Comparison of ENCODE assay signal across 8 cellular contexts in genomic region chr17:40121886-40122465, GRCh38. TPM values are rescaled to one million over a fixed set of nuclear protein-coding genes. Genes with fewer than 3 reads are reported as not detected.
DNase-seq lines count a peak whose midpoint lies in the region; ATAC-seq and TF ChIP-seq lines count a peak whose summit lies in the region.

A gene with protein sequence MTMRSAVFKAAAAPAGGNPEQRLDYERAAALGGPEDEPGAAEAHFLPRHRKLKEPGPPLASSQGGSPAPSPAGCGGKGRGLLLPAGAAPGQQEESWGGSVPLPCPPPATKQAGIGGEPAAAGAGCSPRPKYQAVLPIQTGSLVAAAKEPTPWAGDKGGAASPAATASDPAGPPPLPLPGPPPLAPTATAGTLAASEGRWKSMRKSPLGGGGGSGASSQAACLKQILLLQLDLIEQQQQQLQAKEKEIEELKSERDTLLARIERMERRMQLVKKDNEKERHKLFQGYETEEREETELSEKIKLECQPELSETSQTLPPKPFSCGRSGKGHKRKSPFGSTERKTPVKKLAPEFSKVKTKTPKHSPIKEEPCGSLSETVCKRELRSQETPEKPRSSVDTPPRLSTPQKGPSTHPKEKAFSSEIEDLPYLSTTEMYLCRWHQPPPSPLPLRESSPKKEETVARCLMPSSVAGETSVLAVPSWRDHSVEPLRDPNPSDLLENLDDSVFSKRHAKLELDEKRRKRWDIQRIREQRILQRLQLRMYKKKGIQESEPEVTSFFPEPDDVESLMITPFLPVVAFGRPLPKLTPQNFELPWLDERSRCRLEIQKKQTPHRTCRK (plus strand): TSS chr17:40121971. CDS start chr17:40122613, 642 bp downstream.

- H3K4me2 ChIP-seq in MM.1S (ENCODE audit: low read depth, low read length), result peak within 1 kb of the TSS; percentile 82
- peak within 1 kb of the TSS; percentile 85 for H3K4me2 ChIP-seq in SU-DHL-6 (ENCODE audit: low read depth, low read length, poor library complexity, severe bottlenecking)

- H3K27me3 Mint-ChIP-seq in CD4-positive, alpha-beta T cell, result no peaks in the 10 kb centered on the region
- H3K27me3 Mint-ChIP-seq in osteocyte (ENCODE audit: unreplicated experiment), result no peaks in the 10 kb centered on the region

- H3K4me1 ChIP-seq in MM.1S (ENCODE audit: low read length), result no peaks in the 10 kb centered on the region

- peak within 1 kb of the TSS; percentile 89 for H3K4me3 Mint-ChIP-seq in CD4-positive, alpha-beta T cell
- H3K4me3 Mint-ChIP-seq in osteocyte (ENCODE audit: unreplicated experiment), result peak within 1 kb of the TSS; percentile 99

- peaks cover 56% of the 10 kb centered on the region for H3K79me2 ChIP-seq in MM.1S (ENCODE audit: low read length)
- peaks cover 44% of the 10 kb centered on the region for H3K79me2 ChIP-seq in SU-DHL-6 (ENCODE audit: insufficient read depth, low read length)

- H3F3A ChIP-seq in MM.1S (ENCODE audit: insufficient read depth, low read length) (peaks cover 10% of the 10 kb centered on the region), SU-DHL-6 (ENCODE audit: insufficient read depth) (peaks cover 10% of the 10 kb centered on the region)

- no peaks in the 10 kb centered on the region for H3K27me3 ChIP-seq in CD4-positive, alpha-beta T cell (ENCODE audit: control insufficient read depth, insufficient read depth, low read length)
- no peaks in the 10 kb centered on the region for H3K27me3 ChIP-seq in MM.1S (replicated peaks; ENCODE audit: insufficient read depth, low read length)
- no peaks in the 10 kb centered on the region for H3K27me3 ChIP-seq in SU-DHL-6 (ENCODE audit: low read length)

- peak within 1 kb of the TSS; percentile 70 for H3K27ac Mint-ChIP-seq in CD4-positive, alpha-beta T cell
- peak within 1 kb of the TSS; percentile 87 for H3K27ac Mint-ChIP-seq in osteocyte (ENCODE audit: unreplicated experiment)

- H3K4me3 ChIP-seq in MM.1S (ENCODE audit: low read length) (peak within 1 kb of the TSS; percentile 100), SU-DHL-6 (ENCODE audit: insufficient read depth, low read length, poor library complexity, severe bottlenecking) (peak within 1 kb of the TSS; percentile 73)

- peaks cover 41% of the 10 kb centered on the region for H3K4me1 Mint-ChIP-seq in CD4-positive, alpha-beta T cell (ENCODE audit: low read depth)
- H3K4me1 Mint-ChIP-seq in osteocyte (ENCODE audit: unreplicated experiment), result peaks cover 32% of the 10 kb centered on the region

- H3K36me3 Mint-ChIP-seq in CD4-positive, alpha-beta T cell (ENCODE audit: low read depth), result peaks cover 29% of the 10 kb centered on the region
- H3K36me3 Mint-ChIP-seq in osteocyte (ENCODE audit: unreplicated experiment), result peaks cover 9% of the 10 kb centered on the region

- ATAC-seq in CD4-positive, alpha-beta T cell (ENCODE audit: poor library complexity), result peak; percentile 64
- peak; percentile 47 for ATAC-seq in GM21529 (IDR thresholded peaks at IDR 0.05; ENCODE audit: unreplicated experiment)

- POLR2A ChIA-PET in CD4-positive, alpha-beta T cell (lab: Charles Lee), result interaction anchor here (0.7 to 6.3 kb wide), 12 partner anchors 9 to 68 kb away, joined by 3 to 129 read pairs (median 10); partner anchors contain the start of genes CASC3, MED24, NR1D1 and THRA

- no peaks in the 10 kb centered on the region for H3K9me2 ChIP-seq in MM.1S (replicated peaks; ENCODE audit: insufficient read depth, low read length)
- H3K9me2 ChIP-seq in SU-DHL-6 (replicated peaks; ENCODE audit: insufficient read depth, low read length), result no peaks in the 10 kb centered on the region

- H3K9me3 ChIP-seq in CD4-positive, alpha-beta T cell (ENCODE audit: control insufficient read depth, low read length), result no peaks in the 10 kb centered on the region
- H3K9me3 ChIP-seq in MM.1S (replicated peaks; ENCODE audit: insufficient read depth, low read length) (no peaks in the 10 kb centered on the region), SU-DHL-6 (ENCODE audit: insufficient read depth, low read length) (no peaks in the 10 kb centered on the region)

- DNase-seq in CD4-positive, alpha-beta T cell, result peak; percentile 74 to 88 (median 82)
- DNase-seq in MM.1S (peak; percentile 80), head of caudate nucleus (peak; percentile 66 to 96 (median 92)), osteocyte (ENCODE audit: extremely low spot score, unreplicated experiment) (peak; percentile 97)
- DNase-seq in activated naive CD8-positive, alpha-beta T cell treated with anti-CD3 and anti-CD28 coated beads, Interleukin-2, amount 50 U/mL, for 16 hours (ENCODE audit: low read depth, low spot score), result peak; percentile 73

- H3K9me3 Mint-ChIP-seq in CD4-positive, alpha-beta T cell, result no peaks in the 10 kb centered on the region
- no peaks in the 10 kb centered on the region for H3K9me3 Mint-ChIP-seq in osteocyte (ENCODE audit: unreplicated experiment)

- TF ChIP-seq CTCF in CD4-positive, alpha-beta T cell (IDR thresholded peaks at IDR 0.05), result no peak
- no peak for TF ChIP-seq CTCF in MM.1S (IDR thresholded peaks at IDR 0.05; ENCODE audit: low read length)
- TF ChIP-seq CTCF in SU-DHL-6 (IDR thresholded peaks at IDR 0.05; ENCODE audit: insufficient read depth, low read length, poor library complexity, severe bottlenecking), result no peak
- no peak for TF ChIP-seq CTCF in osteocyte (IDR thresholded peaks at IDR 0.05)

- H4K20me1 ChIP-seq in MM.1S (ENCODE audit: insufficient read depth, low read length) (no peaks in the 10 kb centered on the region), SU-DHL-6 (ENCODE audit: low read depth, low read length) (peaks cover 4% of the 10 kb centered on the region; the same call in 1 of the 2 replicates)

- H3K27ac ChIP-seq in CD4-positive, alpha-beta T cell (ENCODE audit: low read depth, low read length), result peak within 1 kb of the TSS; percentile 83
- H3K27ac ChIP-seq in MM.1S (ENCODE audit: low read length) (peak within 1 kb of the TSS; percentile 52; the same call in 1 of the 2 replicates), SU-DHL-6 (ENCODE audit: low read depth, low read length) (peak within 1 kb of the TSS; percentile 58), temporal lobe (ENCODE audit: low read depth, low read length) (peak within 1 kb of the TSS; percentile 95)

- H3K9ac ChIP-seq in MM.1S (ENCODE audit: low read length) (peak within 1 kb of the TSS; percentile 97), SU-DHL-6 (ENCODE audit: low read length) (peak within 1 kb of the TSS; percentile 98)

- CTCF ChIA-PET in CD4-positive, alpha-beta T cell (lab: Charles Lee), result interaction anchor here (2.2 to 3.6 kb wide), 2 partner anchors 9 to 18 kb away, joined by 9 to 31 read pairs; partner anchors contain the start of gene CASC3

- peak within 1 kb of the TSS; percentile 82 for H2AFZ ChIP-seq in MM.1S (ENCODE audit: low read length)
- peak within 1 kb of the TSS; percentile 90 for H2AFZ ChIP-seq in SU-DHL-6 (ENCODE audit: low read depth, low read length, severe bottlenecking)

- H3K36me3 ChIP-seq in MM.1S (replicated peaks; ENCODE audit: insufficient read depth, low read length) (peaks cover 6% of the 10 kb centered on the region; the same call in 1 of the 2 replicates), SU-DHL-6 (ENCODE audit: low read length) (peaks cover 10% of the 10 kb centered on the region; the same call in 1 of the 2 replicates)

- intact Hi-C loops in CD4-positive, alpha-beta T cell (cut with DNase I, micrococcal nuclease), result loop anchor here in 1 of 2 experiments (2.0 kb wide), 1 partner anchor 19 kb away; the partner anchor contains the start of gene CASC3
- intact Hi-C loops in head of caudate nucleus (cut with DNase I), result loop anchor here (1.0 kb wide), 1 partner anchor 18 kb away; the partner anchor contains the start of gene CASC3

RNA-seq across cellular contexts. Expression of the gene that starts here (rescaled TPM):
- total RNA-seq in CD4-positive, alpha-beta T cell, result 10 to 100 TPM; 77.0 to 79.2 TPM
- 85.9 and 86.8 TPM in 2 replicates for total RNA-seq in osteocyte
- 81.9 TPM for total RNA-seq in temporal lobe

Comparison
In these comparisons a context has a peak if more than half of its experiments do, and no peak if none do; other contexts are left out.
1. Peak in every context shown above with its lines: DNase-seq, ATAC-seq, H3K4me3 ChIP-seq and H3K27ac ChIP-seq.